Comparison of ENCODE assay signal across 8 cellular contexts in the genomic region with DNA sequence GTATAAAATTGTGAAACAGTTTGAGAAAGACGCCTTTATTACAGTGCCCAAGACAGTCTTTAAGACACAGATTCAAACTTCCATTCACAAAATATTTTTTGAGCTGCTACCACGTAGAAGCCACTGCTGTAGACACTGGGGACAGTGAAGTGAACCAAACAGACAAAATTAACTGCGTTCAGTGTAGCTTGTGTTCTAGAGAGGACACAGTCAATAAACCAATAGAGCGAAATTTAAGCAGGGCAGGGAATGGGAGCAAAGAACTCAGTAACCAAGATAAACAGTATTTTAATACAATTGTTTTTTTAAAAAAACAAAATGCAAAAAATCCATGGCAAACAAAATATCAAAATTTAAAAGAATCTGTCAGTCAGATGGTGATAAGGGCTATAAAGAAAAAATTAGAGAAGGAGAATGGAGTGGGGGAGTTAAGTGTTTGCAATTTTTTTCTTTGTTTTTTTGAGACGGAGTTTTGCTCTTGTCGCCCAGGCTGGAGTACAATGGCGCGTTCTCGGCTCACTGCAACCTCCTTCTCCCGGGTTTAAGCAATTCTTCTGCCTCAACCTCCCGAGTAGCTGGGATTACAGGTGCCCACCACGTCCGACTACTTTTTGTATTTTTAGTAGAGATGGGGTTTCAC. TPM values are rescaled to one million over a fixed set of nuclear protein-coding genes. Genes with fewer than 3 reads are reported as not detected.
A peak's percentile ranks its signal among the peaks of the same experiment; 100 is the strongest.
DNase-seq lines count a peak whose midpoint lies in the region; ATAC-seq, FAIRE-seq and TF ChIP-seq lines count a peak whose summit lies in the region.

No MANE protein-coding gene starts in this region.

- no peaks in the 10 kb centered on the region for H3K9me1 ChIP-seq in endothelial cell of umbilical vein (replicated peaks; ENCODE audit: control insufficient read depth, extremely low read depth, insufficient read depth, low read length)

- DNase-seq in CD4-positive, alpha-beta T cell: no peak
- DNase-seq in endothelial cell of umbilical vein (ENCODE audit: low read depth, low spot score): no peak
- DNase-seq in pancreas: no peak
- DNase-seq in stimulated activated CD4-positive, alpha-beta T cell treated with anti-CD3 and anti-CD28 coated beads, Interleukin-15, amount 100 ng/mL, for 24 hours: no peak
- DNase-seq in SIG-M5 (lab: John Stamatoyannopoulos, UW): no peak
- DNase-seq in ureter (ENCODE audit: low spot score): no peak

- H3K9ac ChIP-seq in Loucy (ENCODE audit: low read depth, low read length, poor library complexity, severe bottlenecking): peak overlapping the region; percentile 51
- peak overlapping the region; percentile 25 for H3K9ac ChIP-seq in endothelial cell of umbilical vein (replicated peaks; ENCODE audit: extremely low read depth, insufficient read depth, low read length)

- intact Hi-C loops in CD4-positive, alpha-beta T cell (cut with DNase I, micrococcal nuclease): loop anchor here (1.0 to 10.0 kb wide), 9 partner anchors 50 to 1540 kb away; a partner anchor contains a TSS
- intact Hi-C loops in endothelial cell of umbilical vein (cut with micrococcal nuclease): loop anchor here (1.0 to 10.0 kb wide), 4 partner anchors 50 to 430 kb away; a partner anchor contains a TSS
- intact Hi-C loops in pancreas (cut with DNase I): no loop called here

- H3K4me1 ChIP-seq in Loucy (ENCODE audit: insufficient read depth, low read length, poor library complexity, severe bottlenecking): peaks cover 16% of the 10 kb centered on the region
- H3K4me1 ChIP-seq in endothelial cell of umbilical vein (ENCODE audit: control insufficient read depth, extremely low read depth, insufficient read depth, low read length): peaks cover 5% of the 10 kb centered on the region
- H3K4me1 ChIP-seq in pancreas: peaks cover 0 to 12% (median 10%) of the 10 kb centered on the region in 3 donors

- CTCF ChIA-PET in CD4-positive, alpha-beta T cell (lab: Charles Lee): interaction anchor here (2.7 kb wide), 1 partner anchor 36 kb away, joined by 13 read pairs; a partner anchor contains a TSS
- CTCF ChIA-PET in endothelial cell of umbilical vein (lab: Charles Lee): interaction anchor here (0.6 kb wide), 1 partner anchor 264 kb away, joined by 3 read pairs; no protein-coding TSS in a partner anchor

- no TSS peak for BruUV-seq in endothelial cell of umbilical vein (replicated peaks; lab: Mats Ljungman, UMichigan)

- H3K27me3 Mint-ChIP-seq in CD4-positive, alpha-beta T cell: no peaks in the 10 kb centered on the region

- H3K4me1 Mint-ChIP-seq in CD4-positive, alpha-beta T cell (ENCODE audit: low read depth): peaks cover 26% of the 10 kb centered on the region

- H4K20me1 ChIP-seq in Loucy (ENCODE audit: insufficient read depth, low read length, poor library complexity, severe bottlenecking): no peaks in the 10 kb centered on the region
- no peaks in the 10 kb centered on the region for H4K20me1 ChIP-seq in endothelial cell of umbilical vein (replicated peaks; ENCODE audit: control insufficient read depth, extremely low read depth, insufficient read depth, low read length)

- H3K4me2 ChIP-seq in Loucy (ENCODE audit: low read depth, low read length, poor library complexity, severe bottlenecking): peak overlapping the region; percentile 81
- peak overlapping the region; percentile 54 for H3K4me2 ChIP-seq in endothelial cell of umbilical vein (ENCODE audit: insufficient read depth, low read length)

- H3F3A ChIP-seq in Loucy (ENCODE audit: low read depth): no peaks in the 10 kb centered on the region

- H3K9me3 ChIP-seq in CD4-positive, alpha-beta T cell (ENCODE audit: control insufficient read depth, low read length): no peaks in the 10 kb centered on the region
- H3K9me3 ChIP-seq in Loucy (ENCODE audit: insufficient read depth, low read depth, low read length) (no peaks in the 10 kb centered on the region), endothelial cell of umbilical vein (replicated peaks; ENCODE audit: control insufficient read depth, insufficient read depth, low read length) (no peaks in the 10 kb centered on the region), pancreas (no peaks in the 10 kb centered on the region)

- peak; percentile 30 for ATAC-seq in CD4-positive, alpha-beta T cell (ENCODE audit: poor library complexity)
- ATAC-seq in GM21619 (IDR thresholded peaks at IDR 0.05; ENCODE audit: unreplicated experiment) (peak; percentile 16), pancreas (peak; percentile 7 to 30 (median 20))

- H2AFZ ChIP-seq in Loucy (ENCODE audit: low read length) (peak overlapping the region; percentile 94), endothelial cell of umbilical vein (ENCODE audit: low read depth, low read length) (peak overlapping the region; percentile 42)

- H3K9me3 Mint-ChIP-seq in CD4-positive, alpha-beta T cell: no peaks in the 10 kb centered on the region

- H3K4me3 Mint-ChIP-seq in CD4-positive, alpha-beta T cell: peak overlapping the region; percentile 98

- POLR2A ChIA-PET in CD4-positive, alpha-beta T cell (lab: Charles Lee): interaction anchor here (1.5 to 3.5 kb wide), 2 partner anchors 35 to 712 kb away, joined by 7 to 16 read pairs; a partner anchor contains a TSS
- POLR2A ChIA-PET in endothelial cell of umbilical vein (lab: Charles Lee): no interaction called here

- H3K9me2 ChIP-seq in Loucy (replicated peaks; ENCODE audit: low read depth, low read length): no peaks in the 10 kb centered on the region

- FAIRE-seq in endothelial cell of umbilical vein (lab: Jason Lieb, UNC) (no peak), pancreas (lab: Jason Lieb, UNC) (no peak)

- H3K27ac ChIP-seq in CD4-positive, alpha-beta T cell (ENCODE audit: low read depth, low read length): no peak overlapping the region
- H3K27ac ChIP-seq in endothelial cell of umbilical vein (ENCODE audit: insufficient read depth, low read depth, low read length) (no peak overlapping the region), pancreas (peak overlapping the region in 2 of 4 donors; percentile 46 to 55)

- H3K27me3 ChIP-seq in CD4-positive, alpha-beta T cell (ENCODE audit: control insufficient read depth, insufficient read depth, low read length): no peaks in the 10 kb centered on the region
- H3K27me3 ChIP-seq in Loucy (ENCODE audit: insufficient read depth, low read length, poor library complexity, severe bottlenecking) (no peaks in the 10 kb centered on the region), endothelial cell of umbilical vein (ENCODE audit: control insufficient read depth in 2 of 2, insufficient read depth in 2 of 2, low read length in 2 of 2) (peaks cover 0 to 9% of the 10 kb centered on the region in 2 experiments), pancreas (no peaks in the 10 kb centered on the region)

- 48 to 55% methylated on average over 13 of the region's 13 CpGs for WGBS in pancreas, 2 donors

- H3K79me2 ChIP-seq in Loucy (ENCODE audit: insufficient read depth, low read length) (peaks cover 17% of the 10 kb centered on the region), endothelial cell of umbilical vein (ENCODE audit: control insufficient read depth, insufficient read depth, low read length) (no peaks in the 10 kb centered on the region)

- TF ChIP-seq CTCF in CD4-positive, alpha-beta T cell (IDR thresholded peaks at IDR 0.05): no peak
- no peak for TF ChIP-seq CTCF in Loucy (conservative IDR thresholded peaks at IDR 0.05; ENCODE audit: low read length)
- no peak for TF ChIP-seq CTCF in endothelial cell of umbilical vein (IDR thresholded peaks at IDR 0.05; ENCODE audit: extremely low read depth in 1 of 2, insufficient read depth in 1 of 2, low read depth in 1 of 2, low read length in 2 of 2)
- TF ChIP-seq CTCF in pancreas (IDR thresholded peaks at IDR 0.05): no peak

- H3K27ac Mint-ChIP-seq in CD4-positive, alpha-beta T cell: peak overlapping the region; percentile 70

- no peak for TF ChIP-seq POLR2A in endothelial cell of umbilical vein (IDR thresholded peaks at IDR 0.05; ENCODE audit: low read depth, low read length)

- no peaks in the 10 kb centered on the region for H3K36me3 ChIP-seq in Loucy (ENCODE audit: insufficient read depth, low read length)
- no peaks in the 10 kb centered on the region for H3K36me3 ChIP-seq in endothelial cell of umbilical vein (ENCODE audit: control insufficient read depth in 2 of 2, extremely low read depth in 1 of 2, insufficient read depth in 2 of 2, low read length in 2 of 2)
- no peaks in the 10 kb centered on the region for H3K36me3 ChIP-seq in pancreas

- H3K4me3 ChIP-seq in Loucy (ENCODE audit: low read length, poor library complexity, severe bottlenecking): peak overlapping the region; percentile 74
- peak overlapping the region; percentile 27 to 76 (median 44) for H3K4me3 ChIP-seq in endothelial cell of umbilical vein (replicated peaks in 1 of 3; ENCODE audit: insufficient read depth in 1 of 3, low read depth in 1 of 3, low read length in 3 of 3)
- peak overlapping the region in 2 of 4 donors; percentile 56 to 87 for H3K4me3 ChIP-seq in pancreas

- dilution Hi-C loops in endothelial cell of umbilical vein (cut with MboI; ENCODE audit: extremely low pct_ligation_motif_present, low sequenced_read_pairs): no loop called here

- H3K36me3 Mint-ChIP-seq in CD4-positive, alpha-beta T cell (ENCODE audit: low read depth): no peaks in the 10 kb centered on the region

RNA-seq across cellular contexts. Expression of a gene that starts 0.7 kb away (rescaled TPM):
- total RNA-seq in CD4-positive, alpha-beta T cell: not detected
- total RNA-seq in endothelial cell of umbilical vein (3.0 and 3.8 TPM in 2 replicates), pancreas (1 to 10 TPM; 1.0 to 3.6 (median 2.3) TPM), ureter (6.2 TPM)
- polyA plus RNA-seq in endothelial cell of umbilical vein (2.0 and 2.5 TPM in 2 replicates), pancreas (1 to 10 TPM in 1 of 2 donors, under 1 TPM in 1; 0.61 to 1.7 TPM)
- 1.8 and 1.9 TPM in 2 replicates for polyA plus RNA-seq in endothelial cell of umbilical vein (2011; cell fraction: cytosol; rRNA removed)
- polyA plus RNA-seq in endothelial cell of umbilical vein (2011; cell fraction: nucleus; rRNA removed): 0.90 and 1.0 TPM in 2 replicates
- 2.9 and 3.4 TPM in 2 replicates for polyA plus RNA-seq in endothelial cell of umbilical vein (2012)
- polyA minus RNA-seq in endothelial cell of umbilical vein: 3.7 and 5.6 TPM in 2 replicates
- polyA minus RNA-seq in endothelial cell of umbilical vein (2011; cell fraction: cytosol; rRNA and poly(A)+ RNA removed): 3.1 TPM
- polyA minus RNA-seq in endothelial cell of umbilical vein (2011; cell fraction: nucleus; rRNA and poly(A)+ RNA removed): 0.72 and 0.82 TPM in 2 replicates

RNA-seq across cellular contexts. Expression of a gene that starts 36.1 kb away (rescaled TPM):
- total RNA-seq in CD4-positive, alpha-beta T cell: 1 to 10 TPM; 4.4 to 4.5 TPM
- total RNA-seq in endothelial cell of umbilical vein (not detected in 2 replicates), pancreas (10 to 100 TPM in 1 of 6 donors, 1 to 10 TPM in 5; 6.7 to 10.6 (median 7.7) TPM), ureter (14.9 TPM)
- polyA plus RNA-seq in endothelial cell of umbilical vein (not detected in 2 replicates), pancreas (1 to 10 TPM; 6.1 to 6.2 TPM)
- polyA plus RNA-seq in endothelial cell of umbilical vein (2011; cell fraction: cytosol; rRNA removed): not detected in 2 replicates
- polyA plus RNA-seq in endothelial cell of umbilical vein (2011; cell fraction: nucleus; rRNA removed): not detected in 2 replicates
- polyA plus RNA-seq in endothelial cell of umbilical vein (2012): not detected in 2 replicates
- not detected in 2 replicates for polyA minus RNA-seq in endothelial cell of umbilical vein
- polyA minus RNA-seq in endothelial cell of umbilical vein (2011; cell fraction: cytosol; rRNA and poly(A)+ RNA removed): not detected
- not detected in 2 replicates for polyA minus RNA-seq in endothelial cell of umbilical vein (2011; cell fraction: nucleus; rRNA and poly(A)+ RNA removed)

RNA-seq across cellular contexts. Expression of a gene that starts 49.4 kb away (rescaled TPM):
- total RNA-seq in CD4-positive, alpha-beta T cell: 1 to 10 TPM; 7.3 to 7.6 TPM
- 21.4 and 28.8 TPM in 2 replicates for total RNA-seq in endothelial cell of umbilical vein
- polyA plus RNA-seq in endothelial cell of umbilical vein: 18.2 and 19.2 TPM in 2 replicates
- 20.2 and 23.1 TPM in 2 replicates for polyA plus RNA-seq in endothelial cell of umbilical vein (2011; cell fraction: cytosol; rRNA removed)
- polyA plus RNA-seq in endothelial cell of umbilical vein (2011; cell fraction: nucleus; rRNA removed): 14.9 and 17.0 TPM in 2 replicates
- polyA plus RNA-seq in endothelial cell of umbilical vein (2012): 23.9 and 28.2 TPM in 2 replicates
- 18.1 and 18.7 TPM in 2 replicates for polyA minus RNA-seq in endothelial cell of umbilical vein
- polyA minus RNA-seq in endothelial cell of umbilical vein (2011; cell fraction: cytosol; rRNA and poly(A)+ RNA removed): 11.5 TPM
- 8.3 and 10.7 TPM in 2 replicates for polyA minus RNA-seq in endothelial cell of umbilical vein (2011; cell fraction: nucleus; rRNA and poly(A)+ RNA removed)
- total RNA-seq in pancreas: 1 to 10 TPM; 4.5 to 9.9 (median 7.2) TPM
- polyA plus RNA-seq in pancreas: 10 to 100 TPM in 1 of 2 donors, 1 to 10 TPM in 1; 7.3 to 14.4 TPM
- 24.8 TPM for total RNA-seq in ureter

Comparison
In these comparisons a context has a peak if more than half of its experiments do, and no peak if none do; other contexts are left out.
1. intact Hi-C loops: an anchor here in CD4-positive, alpha-beta T cell (1.0 to 10.0 kb wide) and endothelial cell of umbilical vein (1.0 to 10.0 kb wide); none called in pancreas.